8 cellular contexts compared by ENCODE assay signal in the genomic region with DNA sequence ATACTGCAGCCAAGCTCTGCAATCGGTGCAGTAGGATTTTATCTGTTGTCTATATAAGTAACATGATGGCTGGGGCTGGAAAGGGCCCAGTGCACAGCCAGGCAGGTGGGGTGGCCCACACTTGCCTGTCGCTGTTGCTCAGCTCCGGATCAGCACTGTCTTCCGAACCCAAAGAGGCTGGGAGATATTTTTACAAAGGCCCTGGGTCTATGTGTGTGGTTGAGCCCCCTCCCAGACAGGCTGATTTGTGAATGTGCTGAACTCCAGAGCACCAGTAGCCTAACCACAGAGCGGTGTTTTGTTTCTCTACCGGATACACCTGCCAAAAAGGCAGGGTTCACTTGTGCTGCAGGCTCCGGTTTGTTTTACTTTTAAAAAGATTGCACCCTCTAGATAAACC. TPM values are rescaled to one million over a fixed set of nuclear protein-coding genes. Genes with fewer than 3 reads are reported as not detected.
DNase-seq lines count a peak whose midpoint lies in the region; ATAC-seq and TF ChIP-seq lines count a peak whose summit lies in the region.

No MANE protein-coding gene starts in this region.

- TF ChIP-seq CTCF in HL-60 (IDR thresholded peaks at IDR 0.05; ENCODE audit: insufficient read depth, low read length), result no peak

- CTCF ChIA-PET in CD8-positive, alpha-beta memory T cell (lab: Charles Lee), result interaction anchor here (0.6 to 1.8 kb wide), 10 partner anchors 10 to 101 kb away, joined by 3 to 9 read pairs (median 4); no protein-coding TSS in a partner anchor

- H3K27me3 ChIP-seq in CD8-positive, alpha-beta memory T cell (ENCODE audit: insufficient read depth, low read length, poor library complexity, severe bottlenecking), result no peaks in the 10 kb centered on the region
- H3K27me3 ChIP-seq in HL-60 (ENCODE audit: insufficient read depth, poor library complexity, severe bottlenecking), result no peaks in the 10 kb centered on the region

- no peaks in the 10 kb centered on the region for H3K9me3 Mint-ChIP-seq in CD8-positive, alpha-beta memory T cell
- H3K9me3 Mint-ChIP-seq in activated naive CD4-positive, alpha-beta T cell treated with anti-CD3 and anti-CD28 coated beads, Interleukin-2, amount 50 U/mL, for 24 hours, result peaks cover 5% of the 10 kb centered on the region

- no peaks in the 10 kb centered on the region for H3K36me3 ChIP-seq in CD8-positive, alpha-beta memory T cell (ENCODE audit: insufficient read depth, low read length)

- H3K4me1 ChIP-seq in CD8-positive, alpha-beta memory T cell (ENCODE audit: insufficient read depth, low read length), result peaks cover 92% of the 10 kb centered on the region

- DNase-seq in CD8-positive, alpha-beta memory T cell, result peak in 4 of 5 donors; percentile 20 to 92 (median 84)
- DNase-seq in HL-60 (ENCODE audit: low read depth in 1 of 2, low spot score in 1 of 2), result peak in 1 of 2 experiments; percentile 58
- no peak for DNase-seq in HuH-7 (ENCODE audit: low spot score)
- DNase-seq in middle frontal gyrus (ENCODE audit: extremely low spot score, low spot score), result no peak
- no peak for DNase-seq in NCI-H526 treated with DMSO at 0.1 percent for 48 hours (lab: John Stamatoyannopoulos, UW)
- DNase-seq in NCI-H69 (lab: John Stamatoyannopoulos, UW), result no peak

- H3K27ac ChIP-seq in CD8-positive, alpha-beta memory T cell (ENCODE audit: low read depth, low read length), result no peak overlapping the region
- H3K27ac ChIP-seq in HL-60 (replicated peaks), result peak overlapping the region; percentile 44

- POLR2A ChIA-PET in CD8-positive, alpha-beta memory T cell (lab: Charles Lee), result interaction anchor here (0.5 to 1.7 kb wide), 10 partner anchors 8 to 107 kb away, joined by 3 to 16 read pairs (median 5); no protein-coding TSS in a partner anchor

- H3K4me3 ChIP-seq in CD8-positive, alpha-beta memory T cell (ENCODE audit: low read length), result peak overlapping the region; percentile 27
- H3K4me3 ChIP-seq in HL-60 (replicated peaks; ENCODE audit: insufficient read depth, low read length), result no peak overlapping the region

- H3K9me3 ChIP-seq in CD8-positive, alpha-beta memory T cell (ENCODE audit: low read length), result no peaks in the 10 kb centered on the region

- H3K4me3 Mint-ChIP-seq in CD8-positive, alpha-beta memory T cell, result peak overlapping the region; percentile 11 to 81 (median 69)
- peak overlapping the region; percentile 76 for H3K4me3 Mint-ChIP-seq in activated naive CD4-positive, alpha-beta T cell treated with anti-CD3 and anti-CD28 coated beads, Interleukin-2, amount 50 U/mL, for 24 hours

- peaks cover 68 to 89% (median 81%) of the 10 kb centered on the region in 3 donors for H3K4me1 Mint-ChIP-seq in CD8-positive, alpha-beta memory T cell
- H3K4me1 Mint-ChIP-seq in activated naive CD4-positive, alpha-beta T cell treated with anti-CD3 and anti-CD28 coated beads, Interleukin-2, amount 50 U/mL, for 24 hours, result peaks cover 87% of the 10 kb centered on the region

- peak; percentile 72 for ATAC-seq in GM21390 (IDR thresholded peaks at IDR 0.05; ENCODE audit: unreplicated experiment)

- peaks cover 0 to 2% of the 10 kb centered on the region in 2 donors for H3K27me3 Mint-ChIP-seq in CD8-positive, alpha-beta memory T cell
- H3K27me3 Mint-ChIP-seq in activated naive CD4-positive, alpha-beta T cell treated with anti-CD3 and anti-CD28 coated beads, Interleukin-2, amount 50 U/mL, for 24 hours, result no peaks in the 10 kb centered on the region

- H3K36me3 Mint-ChIP-seq in CD8-positive, alpha-beta memory T cell, result peaks cover 0 to 3% (median 3%) of the 10 kb centered on the region in 3 donors
- H3K36me3 Mint-ChIP-seq in activated naive CD4-positive, alpha-beta T cell treated with anti-CD3 and anti-CD28 coated beads, Interleukin-2, amount 50 U/mL, for 24 hours, result peaks cover 2% of the 10 kb centered on the region

- H3K27ac Mint-ChIP-seq in CD8-positive, alpha-beta memory T cell, result peak overlapping the region; percentile 90 to 99 (median 96)
- H3K27ac Mint-ChIP-seq in activated naive CD4-positive, alpha-beta T cell treated with anti-CD3 and anti-CD28 coated beads, Interleukin-2, amount 50 U/mL, for 24 hours, result peak overlapping the region; percentile 97

RNA-seq across cellular contexts. Expression of a gene that starts 33.5 kb away (rescaled TPM):
- total RNA-seq in CD8-positive, alpha-beta memory T cell, result under 1 TPM in 1 of 2 experiments, not detected in 1; 0.11 TPM
- polyA plus RNA-seq in CD8-positive, alpha-beta memory T cell, result 0.14 TPM

Comparison
In these comparisons a context has a peak if more than half of its experiments do, and no peak if none do; other contexts are left out.
1. DNase-seq: peak in CD8-positive, alpha-beta memory T cell (4 of 5); none in HuH-7 (single experiment), middle frontal gyrus (single experiment), NCI-H526 treated with DMSO at 0.1 percent for 48 hours (single experiment) and NCI-H69 (single experiment).